8 cellular contexts compared by ENCODE assay signal in genomic region chr11:108467091-108467823, GRCh38. TPM values are rescaled to one million over a fixed set of nuclear protein-coding genes. Genes with fewer than 3 reads are reported as not detected.
DNase-seq lines count a peak whose midpoint lies in the region; ATAC-seq, FAIRE-seq and TF ChIP-seq lines count a peak whose summit lies in the region.

A gene with protein sequence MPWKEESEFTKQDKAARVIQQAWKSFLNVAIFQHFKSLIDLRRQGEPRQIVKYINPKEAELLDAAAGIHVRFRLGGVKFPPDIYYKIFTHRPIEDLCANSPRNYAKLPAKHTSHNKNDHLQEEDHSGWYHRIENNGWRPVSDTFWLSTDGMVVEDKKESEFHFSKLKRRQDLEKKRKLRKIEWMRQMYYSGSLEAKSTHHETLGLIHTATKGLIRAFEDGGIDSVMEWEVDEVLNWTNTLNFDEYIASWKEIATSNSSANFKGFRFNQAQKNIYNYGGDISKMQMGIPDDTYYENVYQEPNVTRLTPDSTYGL (minus strand): TSS chr11:108467529. CDS start chr11:108461559, 5,970 bp downstream.

- no peaks in the 10 kb centered on the region for H3K9me3 Mint-ChIP-seq in mesothelial cell of epicardium

- peaks cover 18% of the 10 kb centered on the region for H3K4me1 ChIP-seq in OCI-LY1 (ENCODE audit: insufficient read depth, low read length, severe bottlenecking)
- peaks cover 3% of the 10 kb centered on the region for H3K4me1 ChIP-seq in endothelial cell of umbilical vein (ENCODE audit: control insufficient read depth, extremely low read depth, insufficient read depth, low read length)

- H3K36me3 ChIP-seq in OCI-LY1 (ENCODE audit: insufficient read depth, low read length): no peaks in the 10 kb centered on the region
- H3K36me3 ChIP-seq in endothelial cell of umbilical vein (ENCODE audit: control insufficient read depth in 2 of 2, extremely low read depth in 1 of 2, insufficient read depth in 2 of 2, low read length in 2 of 2): no peaks in the 10 kb centered on the region

- POLR2A ChIA-PET in endothelial cell of umbilical vein (lab: Charles Lee): interaction anchor here (0.5 to 1.1 kb wide), 2 partner anchors 31 to 332 kb away, joined by 3 read pairs; partner anchors contain the start of gene POGLUT3

- peak within 1 kb of the TSS; percentile 92 for H3K4me3 ChIP-seq in OCI-LY1 (ENCODE audit: low read depth, low read length, poor library complexity, severe bottlenecking)
- H3K4me3 ChIP-seq in endothelial cell of umbilical vein (replicated peaks in 1 of 3; ENCODE audit: insufficient read depth in 1 of 3, low read depth in 1 of 3, low read length in 3 of 3): peak within 1 kb of the TSS; percentile 38 to 86 (median 62)

- H3K79me2 ChIP-seq in OCI-LY1 (ENCODE audit: insufficient read depth, low read length) (no peaks in the 10 kb centered on the region), endothelial cell of umbilical vein (ENCODE audit: control insufficient read depth, insufficient read depth, low read length) (no peaks in the 10 kb centered on the region)

- H3K4me2 ChIP-seq in OCI-LY1 (ENCODE audit: low read length) (peak within 1 kb of the TSS; percentile 85), endothelial cell of umbilical vein (ENCODE audit: insufficient read depth, low read length) (peak within 1 kb of the TSS; percentile 94)

- H4K20me1 ChIP-seq in OCI-LY1 (ENCODE audit: insufficient read depth, low read length): no peaks in the 10 kb centered on the region
- H4K20me1 ChIP-seq in endothelial cell of umbilical vein (replicated peaks; ENCODE audit: control insufficient read depth, extremely low read depth, insufficient read depth, low read length): no peaks in the 10 kb centered on the region

- intact Hi-C loops in endothelial cell of umbilical vein (cut with micrococcal nuclease): loop anchor here (1.0 to 5.0 kb wide), 8 partner anchors 30 to 404 kb away; partner anchors contain the start of genes ACAT1, EXPH5 and NPAT

- no peaks in the 10 kb centered on the region for H3K9me2 ChIP-seq in OCI-LY1 (ENCODE audit: low read depth, low read length)

- H3K36me3 Mint-ChIP-seq in mesothelial cell of epicardium: peaks cover 3% of the 10 kb centered on the region

- H3K4me3 Mint-ChIP-seq in mesothelial cell of epicardium: peak within 1 kb of the TSS; percentile 91

- dilution Hi-C loops in endothelial cell of umbilical vein (cut with MboI; ENCODE audit: extremely low pct_ligation_motif_present, low sequenced_read_pairs): no loop called here

- no peaks in the 10 kb centered on the region for H3F3A ChIP-seq in OCI-LY1 (ENCODE audit: insufficient read depth, low read length)

- DNase-seq in DMS 273 (lab: John Stamatoyannopoulos, UW; ENCODE audit: unreplicated experiment) (peak; percentile 96), HuH-7 (ENCODE audit: low spot score) (peak; percentile 74), activated T-cell treated with anti-CD3 and anti-CD28 coated beads for 1 hour (ENCODE audit: low read depth) (peak; percentile 91), endothelial cell of umbilical vein (ENCODE audit: low read depth, low spot score) (peak; percentile 99), mesothelial cell of epicardium (ENCODE audit: low spot score in 2 of 2, unreplicated experiment in 2 of 2) (peak; percentile 93 to 95)
- DNase-seq in stimulated activated CD8-positive, alpha-beta memory T cell treated with anti-CD3 and anti-CD28 coated beads, Interleukin-15, amount 100 ng/mL, for 4 hours (ENCODE audit: low read depth in 2 of 2): peak; percentile 82 to 89

- peak; percentile 98 for FAIRE-seq in endothelial cell of umbilical vein (lab: Jason Lieb, UNC)

- H3K27me3 ChIP-seq in OCI-LY1 (ENCODE audit: insufficient read depth, low read length): no peaks in the 10 kb centered on the region
- H3K27me3 ChIP-seq in endothelial cell of umbilical vein (ENCODE audit: control insufficient read depth in 2 of 2, insufficient read depth in 2 of 2, low read length in 2 of 2): no peaks in the 10 kb centered on the region

- peak; percentile 99 for ATAC-seq in GM21526 (IDR thresholded peaks at IDR 0.05; ENCODE audit: low FRiP score, unreplicated experiment)

- no peaks in the 10 kb centered on the region for H3K27me3 Mint-ChIP-seq in mesothelial cell of epicardium (ENCODE audit: low read depth)

- CTCF ChIA-PET in endothelial cell of umbilical vein (lab: Charles Lee): interaction anchor here (0.6 to 0.7 kb wide), 2 partner anchors 244 to 349 kb away, joined by 3 read pairs; partner anchors contain the start of genes ATM and NPAT

- peaks cover 10% of the 10 kb centered on the region for H3K4me1 Mint-ChIP-seq in mesothelial cell of epicardium

- peak; percentile 97 for TF ChIP-seq POLR2A in endothelial cell of umbilical vein (IDR thresholded peaks at IDR 0.05; ENCODE audit: low read depth, low read length)

- H3K9me3 ChIP-seq in OCI-LY1 (ENCODE audit: low read length) (no peaks in the 10 kb centered on the region), endothelial cell of umbilical vein (replicated peaks; ENCODE audit: control insufficient read depth, insufficient read depth, low read length) (no peaks in the 10 kb centered on the region)

- no peak for TF ChIP-seq CTCF in OCI-LY1 (IDR thresholded peaks at IDR 0.05; ENCODE audit: low read length)
- TF ChIP-seq CTCF in endothelial cell of umbilical vein (IDR thresholded peaks at IDR 0.05; ENCODE audit: extremely low read depth in 1 of 2, insufficient read depth in 1 of 2, low read depth in 1 of 2, low read length in 2 of 2): no peak
- TF ChIP-seq CTCF in mesothelial cell of epicardium (IDR thresholded peaks at IDR 0.05; ENCODE audit: unreplicated experiment): no peak

- peak within 1 kb of the TSS; percentile 31 for H3K27ac ChIP-seq in OCI-LY1 (ENCODE audit: low read depth, low read length, poor library complexity, severe bottlenecking)
- peak within 1 kb of the TSS; percentile 97 for H3K27ac ChIP-seq in endothelial cell of umbilical vein (ENCODE audit: insufficient read depth, low read depth, low read length)

- H3K9me1 ChIP-seq in endothelial cell of umbilical vein (replicated peaks; ENCODE audit: control insufficient read depth, extremely low read depth, insufficient read depth, low read length): no peaks in the 10 kb centered on the region

- H2AFZ ChIP-seq in OCI-LY1 (ENCODE audit: low read length) (peak within 1 kb of the TSS; percentile 90), endothelial cell of umbilical vein (ENCODE audit: low read depth, low read length) (peak within 1 kb of the TSS; percentile 81)

- peak within 1 kb of the TSS; percentile 100 for H3K27ac Mint-ChIP-seq in mesothelial cell of epicardium

- BruUV-seq in endothelial cell of umbilical vein (replicated peaks; lab: Mats Ljungman, UMichigan): TSS peak; percentile 99

- peak within 1 kb of the TSS; percentile 89 for H3K9ac ChIP-seq in OCI-LY1 (ENCODE audit: low read length)
- peak within 1 kb of the TSS; percentile 98 for H3K9ac ChIP-seq in endothelial cell of umbilical vein (replicated peaks; ENCODE audit: extremely low read depth, insufficient read depth, low read length)

TF ChIP-seq in endothelial cell of umbilical vein, 7 proteins besides CTCF, POLR2A, EP300 and RAD21:
- no peak for TF ChIP-seq MAX (IDR thresholded peaks at IDR 0.05; ENCODE audit: insufficient read depth, insufficient read length)
- peak; percentile 66 for TF ChIP-seq JUN (IDR thresholded peaks at IDR 0.05; ENCODE audit: borderline replicate concordance, insufficient read depth, insufficient read length, low read depth)
- no peak for TF ChIP-seq FOS (IDR thresholded peaks at IDR 0.05; ENCODE audit: borderline replicate concordance, insufficient read depth, low read length)
- no peak for TF ChIP-seq MYC (IDR thresholded peaks at IDR 0.05; ENCODE audit: low read depth, low read length)
- no peak for TF ChIP-seq EZH2 (IDR thresholded peaks at IDR 0.05; ENCODE audit: borderline replicate concordance, low read depth, low read length, severe bottlenecking)
- TF ChIP-seq POLR2AphosphoS5 (IDR thresholded peaks at IDR 0.05; ENCODE audit: insufficient read depth, low read depth, low read length): peak; percentile 87
- TF ChIP-seq GATA2 (IDR thresholded peaks at IDR 0.05; ENCODE audit: insufficient read depth, insufficient read length, low read depth, low read length): no peak
TF ChIP-seq in endothelial cell of umbilical vein: peak in this region for 2.

RNA-seq across cellular contexts. Expression of the gene that starts here (rescaled TPM):
- total RNA-seq in endothelial cell of umbilical vein: not detected in 2 replicates
- not detected in 2 replicates for polyA plus RNA-seq in endothelial cell of umbilical vein
- not detected in 2 replicates for polyA plus RNA-seq in endothelial cell of umbilical vein (2011; cell fraction: cytosol; rRNA removed)
- polyA plus RNA-seq in endothelial cell of umbilical vein (2011; cell fraction: nucleus; rRNA removed): 0.11 TPM in 1 of 2 replicates, not detected in the other
- 0.15 and 0.48 TPM in 2 replicates for polyA plus RNA-seq in endothelial cell of umbilical vein (2012)
- polyA minus RNA-seq in endothelial cell of umbilical vein: not detected in 2 replicates
- polyA minus RNA-seq in endothelial cell of umbilical vein (2011; cell fraction: cytosol; rRNA and poly(A)+ RNA removed): not detected
- polyA minus RNA-seq in endothelial cell of umbilical vein (2011; cell fraction: nucleus; rRNA and poly(A)+ RNA removed): 0.29 and 0.48 TPM in 2 replicates
- 1.00 to 1.6 TPM (median 1.1 TPM) in 3 replicates for total RNA-seq in mesothelial cell of epicardium

Comparison
In these comparisons a context has a peak if more than half of its experiments do, and no peak if none do; other contexts are left out.
1. Peak in every context shown above with its lines: DNase-seq, ATAC-seq, H3K4me3 ChIP-seq and H3K27ac ChIP-seq.
2. Peak in DNase-seq, H3K4me3 ChIP-seq, H3K27ac ChIP-seq, H3K9ac ChIP-seq and H3K4me2 ChIP-seq in endothelial cell of umbilical vein; RNA of the gene not detected or under 1 TPM.